ENCODE assay signal across 21 cellular contexts in the genomic region with DNA sequence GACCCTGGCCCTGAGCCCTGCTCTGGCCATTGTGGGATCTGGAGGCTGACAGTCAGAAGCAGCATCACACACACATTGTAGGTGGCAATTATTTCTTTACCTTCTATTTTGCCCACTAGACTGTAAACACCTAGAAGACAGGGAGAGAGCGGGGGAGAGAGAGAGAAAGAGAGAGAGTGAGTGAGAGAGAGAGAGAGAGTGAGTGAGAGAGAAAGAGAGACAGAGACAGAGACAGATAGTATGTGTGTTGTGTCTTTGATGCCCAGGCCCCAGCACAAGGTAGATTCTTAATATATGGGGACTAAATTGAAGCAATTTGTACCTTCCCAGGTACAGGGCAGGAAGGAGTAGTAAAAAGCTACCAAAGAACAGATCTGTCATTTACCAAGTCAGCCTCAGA.
"Had no signal": no experiment of that assay in that cellular context is flagged by ENCODE, and none has a peak within 500 bp of the region (broad histone marks: within the 10 kb centered on the region; RNA-seq: fewer than 3 reads in every experiment).

No MANE protein-coding gene starts in this region.

- H3K4me1 Mint-ChIP-seq: activated CD4-positive, alpha-beta T cell treated with anti-CD3 and anti-CD28 coated beads for 36 hours; activated naive CD4-positive, alpha-beta T cell treated with anti-CD3 and anti-CD28 coated beads, Interleukin-2, amount 50 U/mL, for 24 hours had no signal

- H3K27ac Mint-ChIP-seq: activated CD4-positive, alpha-beta T cell treated with anti-CD3 and anti-CD28 coated beads for 36 hours; activated CD8-positive, alpha-beta T cell treated with anti-CD3 and anti-CD28 coated beads for 36 hours; activated naive CD4-positive, alpha-beta T cell treated with anti-CD3 and anti-CD28 coated beads, Interleukin-2, amount 50 U/mL, for 24 hours had no signal

- H3K9me3 Mint-ChIP-seq: activated CD8-positive, alpha-beta T cell treated with anti-CD3 and anti-CD28 coated beads for 36 hours; activated naive CD4-positive, alpha-beta T cell treated with anti-CD3 and anti-CD28 coated beads, Interleukin-2, amount 50 U/mL, for 24 hours; brain had no signal

- ATAC-seq: activated CD4-positive, alpha-beta T cell treated with anti-CD3 and anti-CD28 coated beads for 36 hours; activated CD8-positive, alpha-beta T cell treated with anti-CD3 and anti-CD28 coated beads for 36 hours; K562 had no signal

- H3K4me3 ChIP-seq: K562 had no signal

- DNase-seq: activated CD4-positive, alpha-beta T cell treated with anti-CD3 and anti-CD28 coated beads for 36 hours; activated CD8-positive, alpha-beta memory T cell treated with anti-CD3 and anti-CD28 coated beads, Interleukin-2, amount 50 U/mL, for 4 hours; activated CD8-positive, alpha-beta T cell treated with anti-CD3 and anti-CD28 coated beads for 36 hours; activated effector memory CD4-positive, alpha-beta T cell treated with Interleukin-2 at 50 U/mL for 16 hours; activated naive CD4-positive, alpha-beta T cell; activated T-cell treated with anti-CD3 and anti-CD28 coated beads, Interleukin-2, amount 50 U/mL, for 1 hour; cerebellar nuclear complex; Karpas-422; MM.1S; NCI-H1105; NCI-H1436; NCI-H1694 treated with DMSO at 0.1 percent for 48 hours; NCI-H2029 treated with DMSO at 0.1 percent for 48 hours; NCI-H345; NCI-H510A; NCI-H526 treated with DMSO at 0.1 percent for 48 hours; SIG-M5 had no signal

- H3K36me3 Mint-ChIP-seq: activated naive CD4-positive, alpha-beta T cell treated with anti-CD3 and anti-CD28 coated beads, Interleukin-2, amount 50 U/mL, for 24 hours had no signal

- H3K4me3 Mint-ChIP-seq: activated CD4-positive, alpha-beta T cell treated with anti-CD3 and anti-CD28 coated beads for 36 hours; activated CD8-positive, alpha-beta T cell treated with anti-CD3 and anti-CD28 coated beads for 36 hours; activated naive CD4-positive, alpha-beta T cell treated with anti-CD3 and anti-CD28 coated beads, Interleukin-2, amount 50 U/mL, for 24 hours; brain had no signal

- H3K27ac ChIP-seq: VCaP had no signal

- H3K27me3 Mint-ChIP-seq: brain had no signal
